Comparison of ENCODE assay signal across 16 cellular contexts in genomic region chr6:140897349-140897748, GRCh38.
DNase-seq lines count a peak whose midpoint lies in the region; ATAC-seq and TF ChIP-seq lines count a peak whose summit lies in the region.
"Had no signal": no experiment of that assay in that cellular context is flagged by ENCODE, and none has a peak within 500 bp of the region (broad histone marks: within the 10 kb centered on the region; RNA-seq: fewer than 3 reads in every experiment).

No MANE protein-coding gene starts in this region.

- intact Hi-C loops in lower lobe of right lung (cut with DNase I), result no loop called here

- peak overlapping the region; percentile 92 for H3K9ac ChIP-seq in KMS-11
- no peak overlapping the region for H3K9ac ChIP-seq in GM23248

- no peak for TF ChIP-seq CTCF in KMS-11 (conservative IDR thresholded peaks at IDR 0.05; ENCODE audit: low read depth, low read length)
- TF ChIP-seq CTCF in lower lobe of right lung (IDR thresholded peaks at IDR 0.05), result no peak
- TF ChIP-seq CTCF in foreskin fibroblast (IDR thresholded peaks at IDR 0.05; ENCODE audit: low read depth, low read length), result no peak

- no peaks in the 10 kb centered on the region for H3K27me3 ChIP-seq in KMS-11 (ENCODE audit: insufficient read depth, low read depth)
- no peaks in the 10 kb centered on the region for H3K27me3 ChIP-seq in lower lobe of right lung (ENCODE audit: low read depth)
- H3K27me3 ChIP-seq in GM23248 (replicated peaks; ENCODE audit: insufficient read depth), result no peaks in the 10 kb centered on the region
- H3K27me3 ChIP-seq: heart right ventricle, vagina had no signal

- H3K4me3 ChIP-seq in GM08714 (ENCODE audit: low read length) (peak overlapping the region; percentile 46; the same call in 1 of the 2 replicates), KMS-11 (IDR thresholded peaks at IDR 0.05; ENCODE audit: insufficient read depth, low read depth, low read length) (peak overlapping the region; percentile 26), lower lobe of right lung (peak overlapping the region; percentile 31), GM23248 (no peak overlapping the region), foreskin fibroblast (ENCODE audit: low read depth in 1 of 2, low read length in 2 of 2) (no peak overlapping the region)
- H3K4me3 ChIP-seq: vagina had no signal

- peaks cover 10% of the 10 kb centered on the region for H3K9me3 ChIP-seq in lower lobe of right lung
- H3K9me3 ChIP-seq in GM23248 (ENCODE audit: low read depth), result peaks cover 7% of the 10 kb centered on the region
- H3K9me3 ChIP-seq: vagina had no signal

- H3K27ac ChIP-seq in KMS-11 (peak overlapping the region; percentile 76), lower lobe of right lung (no peak overlapping the region), GM23248 (no peak overlapping the region)
- H3K27ac ChIP-seq: epithelial cell of prostate, skin epidermis, vagina had no signal

- DNase-seq in OCI-M1 (lab: John Stamatoyannopoulos, UW), result peak; percentile 82
- no peak for DNase-seq in lower lobe of right lung
- no peak for DNase-seq in GM23248
- DNase-seq in foreskin fibroblast, result no peak
- DNase-seq: anterior cingulate cortex; NCI-H2029; NCI-H524; SHP77; stimulated activated naive CD4-positive, alpha-beta T cell treated with Interleukin-2 at 50 U/mL for 16 hours had no signal

- H3K4me2 ChIP-seq in KMS-11 (peak overlapping the region; percentile 75), GM23248 (ENCODE audit: unreplicated experiment) (no peak overlapping the region)

- H2AFZ ChIP-seq in KMS-11 (ENCODE audit: low read depth) (peak overlapping the region; percentile 54; the same call in 1 of the 2 replicates), GM23248 (no peak overlapping the region)

- peaks cover 54% of the 10 kb centered on the region for H3K79me2 ChIP-seq in KMS-11 (ENCODE audit: insufficient read depth, low read depth)
- no peaks in the 10 kb centered on the region for H3K79me2 ChIP-seq in GM23248 (ENCODE audit: insufficient read depth)

- H3F3A ChIP-seq in GM23248 (ENCODE audit: insufficient read depth), result 0 out of 2 replicates have a peak, but pooled peaks cover 4% of the 10 kb centered on the region

- no peaks in the 10 kb centered on the region for H4K20me1 ChIP-seq in KMS-11 (ENCODE audit: insufficient read depth)
- H4K20me1 ChIP-seq in GM23248 (ENCODE audit: insufficient read depth), result no peaks in the 10 kb centered on the region

- in situ Hi-C loops in GM23248 (cut with MboI), result no loop called here

- peaks cover 21% of the 10 kb centered on the region for H3K4me1 ChIP-seq in KMS-11 (ENCODE audit: low read depth, poor library complexity, severe bottlenecking)
- no peaks in the 10 kb centered on the region for H3K4me1 ChIP-seq in lower lobe of right lung
- no peaks in the 10 kb centered on the region for H3K4me1 ChIP-seq in GM23248 (ENCODE audit: insufficient read depth)
- H3K4me1 ChIP-seq: heart right ventricle, vagina had no signal

- H3K36me3 ChIP-seq in KMS-11 (ENCODE audit: insufficient read depth), result no peaks in the 10 kb centered on the region
- H3K36me3 ChIP-seq in lower lobe of right lung, result no peaks in the 10 kb centered on the region
- no peaks in the 10 kb centered on the region for H3K36me3 ChIP-seq in GM23248 (ENCODE audit: low read depth)
- H3K36me3 ChIP-seq: heart right ventricle, vagina had no signal

- WGBS in GM23248 (ENCODE audit: low coverage in 1 of 2, low lambda C conversion rate in 2 of 2, missing lambda C conversion rate in 2 of 2), 2 experiments, result 93 to 94% methylated on average over 3 of the region's 3 CpGs

- no peaks in the 10 kb centered on the region for H3K9me2 ChIP-seq in GM23248 (ENCODE audit: insufficient read depth)

- peak in 1 of 2 donors; percentile 32 for ATAC-seq in lower lobe of right lung
- ATAC-seq in GM19467 (IDR thresholded peaks at IDR 0.05; ENCODE audit: unreplicated experiment), result no peak

Comparison
In these comparisons a context has a peak if more than half of its experiments do, and no peak if none do; other contexts are left out.
1. H3K4me3 ChIP-seq: peak in GM08714 (single experiment), KMS-11 (single experiment) and lower lobe of right lung (single experiment); none in GM23248 (single experiment) and foreskin fibroblast (0 of 2).